Comparison of ENCODE assay signal across 36 cellular contexts in the genomic region with DNA sequence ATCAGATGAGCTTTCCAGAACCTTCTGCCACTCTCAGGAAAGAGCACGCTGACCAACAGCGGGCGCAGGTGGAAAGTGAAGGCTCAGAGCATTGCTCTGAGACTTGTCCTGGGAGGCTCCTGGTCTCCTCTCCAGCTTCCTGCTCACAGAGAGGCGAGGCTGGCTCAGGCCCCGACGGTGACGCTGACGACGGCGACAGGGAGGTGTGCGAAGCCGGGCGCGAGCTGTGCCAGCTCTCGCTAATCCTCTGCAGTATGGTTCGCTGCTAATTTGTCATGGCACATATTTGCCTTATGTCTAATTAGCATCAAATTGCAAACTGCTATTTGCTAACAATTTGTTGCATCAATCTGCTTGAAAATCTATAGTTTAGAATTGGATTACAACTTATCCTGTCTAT.
"Had no signal": no experiment of that assay in that cellular context is flagged by ENCODE, and none has a peak within 500 bp of the region (broad histone marks: within the 10 kb centered on the region; RNA-seq: fewer than 3 reads in every experiment).

No MANE protein-coding gene starts in this region.

- H3K4me2 ChIP-seq: KMS-11 had no signal

- DNase-seq: Karpas-422, Kasumi-1, MG63, MM.1S, MV-4-11, NCI-H1048, NCI-H1092, NCI-H1092 treated with DMSO at 0.1 percent for 48 hours, NCI-H1105, NCI-H1105 treated with DMSO at 0.1 percent for 48 hours, NCI-H1417, NCI-H1417 treated with DMSO at 0.1 percent for 48 hours, NCI-H1436, NCI-H1436 treated with DMSO at 0.1 percent for 48 hours, NCI-H146, NCI-H1694, NCI-H1694 treated with DMSO at 0.1 percent for 48 hours, NCI-H187, NCI-H187 treated with DMSO at 0.1 percent for 48 hours, NCI-H1930, NCI-H2029, NCI-H2029 treated with DMSO at 0.1 percent for 48 hours, NCI-H2081, NCI-H2081 treated with DMSO at 0.1 percent for 48 hours, NCI-H2107, NCI-H2171, NCI-H2171 treated with DMSO at 0.1 percent for 48 hours, NCI-H2227 treated with DMSO at 0.1 percent for 48 hours, NCI-H226, NCI-H345, NCI-H446, NCI-H446 treated with DMSO at 0.1 percent for 48 hours, NCI-H510A, NCI-H510A treated with DMSO at 0.1 percent for 48 hours, NCI-H524 had no signal

- H3K36me3 ChIP-seq: MG63 had no signal

- H3K9me3 ChIP-seq: MG63 had no signal

- H3K9ac ChIP-seq: KMS-11 had no signal

- H3K4me3 ChIP-seq: MG63 had no signal

- H3K27ac ChIP-seq: KMS-11 had no signal
